Comparison of ENCODE assay signal across 2 cellular contexts in genomic region chr17:4721203-4722135, GRCh38.
TF ChIP-seq lines count a peak whose summit lies in the region.

No MANE protein-coding gene starts in this region.

TF ChIP-seq in IMR-90, 13 proteins besides CTCF, POLR2A, EP300 and RAD21:
- TF ChIP-seq RCOR1 (IDR thresholded peaks at IDR 0.05; ENCODE audit: insufficient replicate concordance, low read length) (peak; percentile 87), USF2 (IDR thresholded peaks at IDR 0.05; ENCODE audit: low read depth, low read length) (no peak), MAFK (IDR thresholded peaks at IDR 0.05; ENCODE audit: low read depth, low read length) (peak; percentile 1; the same call in 1 of the 2 replicates), FOS (IDR thresholded peaks at IDR 0.05; ENCODE audit: low read depth, low read length) (0 out of 2 replicates have a peak, but pooled peaks have one; percentile 23), BHLHE40 (IDR thresholded peaks at IDR 0.05; ENCODE audit: low read depth, low read length) (peak; percentile 92)

TF ChIP-seq in liver, 16 proteins besides CTCF, POLR2A, EP300 and RAD21:
- TF ChIP-seq, protein P1, sequence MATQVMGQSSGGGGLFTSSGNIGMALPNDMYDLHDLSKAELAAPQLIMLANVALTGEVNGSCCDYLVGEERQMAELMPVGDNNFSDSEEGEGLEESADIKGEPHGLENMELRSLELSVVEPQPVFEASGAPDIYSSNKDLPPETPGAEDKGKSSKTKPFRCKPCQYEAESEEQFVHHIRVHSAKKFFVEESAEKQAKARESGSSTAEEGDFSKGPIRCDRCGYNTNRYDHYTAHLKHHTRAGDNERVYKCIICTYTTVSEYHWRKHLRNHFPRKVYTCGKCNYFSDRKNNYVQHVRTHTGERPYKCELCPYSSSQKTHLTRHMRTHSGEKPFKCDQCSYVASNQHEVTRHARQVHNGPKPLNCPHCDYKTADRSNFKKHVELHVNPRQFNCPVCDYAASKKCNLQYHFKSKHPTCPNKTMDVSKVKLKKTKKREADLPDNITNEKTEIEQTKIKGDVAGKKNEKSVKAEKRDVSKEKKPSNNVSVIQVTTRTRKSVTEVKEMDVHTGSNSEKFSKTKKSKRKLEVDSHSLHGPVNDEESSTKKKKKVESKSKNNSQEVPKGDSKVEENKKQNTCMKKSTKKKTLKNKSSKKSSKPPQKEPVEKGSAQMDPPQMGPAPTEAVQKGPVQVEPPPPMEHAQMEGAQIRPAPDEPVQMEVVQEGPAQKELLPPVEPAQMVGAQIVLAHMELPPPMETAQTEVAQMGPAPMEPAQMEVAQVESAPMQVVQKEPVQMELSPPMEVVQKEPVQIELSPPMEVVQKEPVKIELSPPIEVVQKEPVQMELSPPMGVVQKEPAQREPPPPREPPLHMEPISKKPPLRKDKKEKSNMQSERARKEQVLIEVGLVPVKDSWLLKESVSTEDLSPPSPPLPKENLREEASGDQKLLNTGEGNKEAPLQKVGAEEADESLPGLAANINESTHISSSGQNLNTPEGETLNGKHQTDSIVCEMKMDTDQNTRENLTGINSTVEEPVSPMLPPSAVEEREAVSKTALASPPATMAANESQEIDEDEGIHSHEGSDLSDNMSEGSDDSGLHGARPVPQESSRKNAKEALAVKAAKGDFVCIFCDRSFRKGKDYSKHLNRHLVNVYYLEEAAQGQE (IDR thresholded peaks at IDR 0.05), result peak; percentile 86
- TF ChIP-seq RXRA (IDR thresholded peaks at IDR 0.05), result peak; percentile 94 to 99
- TF ChIP-seq YY1 (IDR thresholded peaks at IDR 0.05), result peak; percentile 60
- peak; percentile 98 for TF ChIP-seq FOXA2 (IDR thresholded peaks at IDR 0.05)
- peak; percentile 92 to 94 for TF ChIP-seq JUND (IDR thresholded peaks at IDR 0.05)
- peak; percentile 94 for TF ChIP-seq SP1 (IDR thresholded peaks at IDR 0.05)
- TF ChIP-seq GABPA (IDR thresholded peaks at IDR 0.05 in 1 of 2, conservative IDR thresholded peaks at IDR 0.05 in 1 of 2), result peak in 1 of 2 donors; percentile 61
- peak; percentile 40 for TF ChIP-seq HNF4G (IDR thresholded peaks at IDR 0.05)
- peak in 1 of 2 donors; percentile 50 for TF ChIP-seq EGR1 (IDR thresholded peaks at IDR 0.05; ENCODE audit: low read depth in 2 of 2)
- peak; percentile 63 for TF ChIP-seq ATF3 (IDR thresholded peaks at IDR 0.05)
- TF ChIP-seq MAX (IDR thresholded peaks at IDR 0.05), result peak; percentile 93
- TF ChIP-seq HNF4A (conservative IDR thresholded peaks at IDR 0.05), result peak; percentile 86 to 92
- peak; percentile 98 for TF ChIP-seq FOXA1 (IDR thresholded peaks at IDR 0.05)
- peak; percentile 92 for TF ChIP-seq ZBTB33 (IDR thresholded peaks at IDR 0.05)
- peak; percentile 54 for TF ChIP-seq NR2F2 (IDR thresholded peaks at IDR 0.05)
- no peak for TF ChIP-seq TAF1 (conservative IDR thresholded peaks at IDR 0.05)
